Comparison of ENCODE assay signal across 1 cellular context in the genomic region with DNA sequence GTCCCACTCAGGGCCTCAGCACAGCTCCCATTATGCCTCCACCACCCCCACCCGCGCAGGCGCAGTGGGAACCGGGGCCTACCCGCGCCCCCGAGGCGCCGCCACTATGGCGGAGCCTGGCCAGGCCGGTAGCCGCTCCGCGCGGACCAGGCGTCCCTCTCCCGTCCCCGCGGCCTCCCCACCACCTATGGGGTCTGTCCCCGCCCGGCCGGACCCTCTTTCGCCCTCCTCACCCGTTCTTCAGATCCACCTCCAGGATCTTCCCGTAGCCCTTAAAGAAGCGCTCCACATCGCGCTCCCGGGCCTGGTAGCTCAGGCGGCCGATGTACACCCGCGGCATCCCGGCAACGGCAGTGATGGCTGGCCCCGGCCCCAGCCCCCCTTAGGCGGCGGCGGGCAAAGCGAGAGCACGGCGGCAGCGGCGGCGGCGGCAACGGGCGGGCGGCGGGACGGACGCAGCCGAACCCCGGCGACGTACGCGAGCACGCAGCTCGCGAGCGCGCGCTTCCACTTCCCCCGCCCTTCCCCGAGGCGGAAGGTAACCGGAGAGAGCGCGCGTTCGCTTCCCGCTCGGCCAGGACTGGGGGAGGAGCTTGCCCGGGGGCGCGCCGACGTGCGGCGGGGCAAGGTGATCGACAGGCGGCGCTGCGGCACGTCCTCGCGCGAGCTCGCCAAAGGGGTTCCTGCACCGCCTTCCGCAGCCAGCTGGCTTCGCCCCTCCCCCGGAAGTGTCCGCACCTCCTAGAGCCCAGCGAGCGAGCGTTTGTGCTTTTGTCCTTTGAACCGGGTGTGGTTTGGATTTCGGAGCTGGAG.
TF ChIP-seq lines count a peak whose summit lies in the region.

A gene (minus strand): TSS at position 488 of the 813 bp plus-strand sequence. CDS start 148 bp downstream, at position 340.

TF ChIP-seq in liver, 16 proteins besides CTCF, POLR2A, EP300 and RAD21 (continued from another document):
- TF ChIP-seq, protein P1, sequence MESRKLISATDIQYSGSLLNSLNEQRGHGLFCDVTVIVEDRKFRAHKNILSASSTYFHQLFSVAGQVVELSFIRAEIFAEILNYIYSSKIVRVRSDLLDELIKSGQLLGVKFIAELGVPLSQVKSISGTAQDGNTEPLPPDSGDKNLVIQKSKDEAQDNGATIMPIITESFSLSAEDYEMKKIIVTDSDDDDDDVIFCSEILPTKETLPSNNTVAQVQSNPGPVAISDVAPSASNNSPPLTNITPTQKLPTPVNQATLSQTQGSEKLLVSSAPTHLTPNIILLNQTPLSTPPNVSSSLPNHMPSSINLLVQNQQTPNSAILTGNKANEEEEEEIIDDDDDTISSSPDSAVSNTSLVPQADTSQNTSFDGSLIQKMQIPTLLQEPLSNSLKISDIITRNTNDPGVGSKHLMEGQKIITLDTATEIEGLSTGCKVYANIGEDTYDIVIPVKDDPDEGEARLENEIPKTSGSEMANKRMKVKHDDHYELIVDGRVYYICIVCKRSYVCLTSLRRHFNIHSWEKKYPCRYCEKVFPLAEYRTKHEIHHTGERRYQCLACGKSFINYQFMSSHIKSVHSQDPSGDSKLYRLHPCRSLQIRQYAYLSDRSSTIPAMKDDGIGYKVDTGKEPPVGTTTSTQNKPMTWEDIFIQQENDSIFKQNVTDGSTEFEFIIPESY (IDR thresholded peaks at IDR 0.05) = peak; percentile 93
- TF ChIP-seq FOXA1 (IDR thresholded peaks at IDR 0.05) = peak; percentile 19
- TF ChIP-seq SP1 (IDR thresholded peaks at IDR 0.05) = peak; percentile 95
- TF ChIP-seq, protein P2, sequence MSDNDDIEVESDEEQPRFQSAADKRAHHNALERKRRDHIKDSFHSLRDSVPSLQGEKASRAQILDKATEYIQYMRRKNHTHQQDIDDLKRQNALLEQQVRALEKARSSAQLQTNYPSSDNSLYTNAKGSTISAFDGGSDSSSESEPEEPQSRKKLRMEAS (IDR thresholded peaks at IDR 0.05) = peak; percentile 71
- TF ChIP-seq GABPA (IDR thresholded peaks at IDR 0.05 in 1 of 2, conservative IDR thresholded peaks at IDR 0.05 in 1 of 2) = peak; percentile 73 to 91
